Comparison of ENCODE assay signal across 21 cellular contexts in genomic region chr5:150254363-150255154, GRCh38. TPM values are rescaled to one million over a fixed set of nuclear protein-coding genes. Genes with fewer than 3 reads are reported as not detected.
"Had no signal": no experiment of that assay in that cellular context is flagged by ENCODE, and none has a peak within 500 bp of the region (broad histone marks: within the 10 kb centered on the region; RNA-seq: fewer than 3 reads in every experiment).

No MANE protein-coding gene starts in this region.

- H3K9me3 Mint-ChIP-seq: activated T-cell treated with anti-CD3 and anti-CD28 coated beads, Interleukin-2, amount 50 U/mL, for 72 hours; dendritic cell treated with granulocyte-macrophage colony-stimulating factor and Interleukin-4, amounts not matched to agents 40 ng/mL and 50 ng/mL, for 4 days; effector memory CD8-positive, alpha-beta T cell had no signal

- DNase-seq: activated CD4-positive, alpha-beta T cell treated with anti-CD3 and anti-CD28 coated beads, Interleukin-2, amount 50 U/mL, for 4 hours; activated effector memory CD4-positive, alpha-beta T cell treated with anti-CD3 and anti-CD28 coated beads, Interleukin-2, amount 50 U/mL, for 16 hours; activated naive CD4-positive, alpha-beta T cell treated with anti-CD3 and anti-CD28 coated beads, Interleukin-2, amount 50 U/mL, for 16 hours; activated T-cell treated with anti-CD3 and anti-CD28 coated beads, Interleukin-2, amount 50 U/mL, for 72 hours; cerebellar nuclear complex; effector memory CD8-positive, alpha-beta T cell; foreskin keratinocyte; hypothalamus; islet precursor cell; mammary epithelial cell; stimulated activated naive CD8-positive, alpha-beta T cell treated with anti-CD3 and anti-CD28 coated beads, Interleukin-15, Interleukin-2, amounts not matched to agents 100 U/mL and 50 U/mL, for 24 hours; SW 1271; trophoblast cell had no signal

- H3K27me3 ChIP-seq: ascending aorta, neutrophil, suprapubic skin had no signal

- H3K27ac ChIP-seq: ascending aorta, epithelial cell of prostate, foreskin keratinocyte, neutrophil, parathyroid adenoma, suprapubic skin had no signal

- ATAC-seq: activated T-cell treated with anti-CD3 and anti-CD28 coated beads, Interleukin-2, amount 50 U/mL, for 72 hours; effector memory CD8-positive, alpha-beta T cell; foreskin keratinocyte had no signal

- H3K4me1 ChIP-seq: ascending aorta, foreskin keratinocyte, parathyroid adenoma, suprapubic skin had no signal

- H3K9me3 ChIP-seq: ascending aorta, neutrophil, suprapubic skin had no signal

- H3K36me3 ChIP-seq: ascending aorta, neutrophil, suprapubic skin had no signal

- H3K4me3 ChIP-seq: ascending aorta, suprapubic skin had no signal

- H3K27ac Mint-ChIP-seq: activated T-cell treated with anti-CD3 and anti-CD28 coated beads, Interleukin-2, amount 50 U/mL, for 72 hours; dendritic cell treated with granulocyte-macrophage colony-stimulating factor and Interleukin-4, amounts not matched to agents 40 ng/mL and 50 ng/mL, for 4 days had no signal

- H3K79me2 ChIP-seq: parathyroid adenoma had no signal

- H2AFZ ChIP-seq: parathyroid adenoma had no signal

- H3K9ac ChIP-seq: parathyroid adenoma had no signal

- H3K4me3 Mint-ChIP-seq: activated T-cell treated with anti-CD3 and anti-CD28 coated beads, Interleukin-2, amount 50 U/mL, for 72 hours; dendritic cell treated with granulocyte-macrophage colony-stimulating factor and Interleukin-4, amounts not matched to agents 40 ng/mL and 50 ng/mL, for 4 days; effector memory CD8-positive, alpha-beta T cell had no signal

RNA-seq across cellular contexts. Expression of gene CAMK2A, which starts 35.0 kb away (rescaled TPM):
- total RNA-seq: activated CD8-positive, alpha-beta memory T cell treated with anti-CD3 and anti-CD28 coated beads for 36 hours; activated T-cell treated with anti-CD3 and anti-CD28 coated beads, Interleukin-2, amount 50 U/mL, for 72 hours; ascending aorta; T-helper 2 cell treated with Interferon-gamma antibody and Interleukin-4, amounts not matched to agents 100 ng/mL and 5 ng/mL, for 36 hours had no signal
- polyA plus RNA-seq: foreskin keratinocyte had no signal

RNA-seq across cellular contexts. Expression of gene ARSI, which starts 48.1 kb away (rescaled TPM):
- total RNA-seq: activated CD8-positive, alpha-beta memory T cell treated with anti-CD3 and anti-CD28 coated beads for 36 hours; activated T-cell treated with anti-CD3 and anti-CD28 coated beads, Interleukin-2, amount 50 U/mL, for 72 hours; ascending aorta; T-helper 2 cell treated with Interferon-gamma antibody and Interleukin-4, amounts not matched to agents 100 ng/mL and 5 ng/mL, for 36 hours had no signal
